In genomic region chr5:171464829-171465228, GRCh38 we compare ENCODE assay signal across 7 cellular contexts. TPM values are rescaled to one million over a fixed set of nuclear protein-coding genes. Genes with fewer than 3 reads are reported as not detected.
"Had no signal": no experiment of that assay in that cellular context is flagged by ENCODE, and none has a peak within 500 bp of the region (broad histone marks: within the 10 kb centered on the region; RNA-seq: fewer than 3 reads in every experiment).

No MANE protein-coding gene starts in this region.

- H3K27ac ChIP-seq: HL-60, KMS-11 had no signal

- H3K4me3 ChIP-seq: K562 had no signal

- ATAC-seq: HepG2 had no signal

- DNase-seq: IMR-90, KBM-7, KG1 had no signal

RNA-seq across cellular contexts. Expression of gene FGF18, which starts 45.4 kb away (rescaled TPM):
- total RNA-seq: HepG2, IMR-90 had no signal
